21 cellular contexts compared by ENCODE assay signal in genomic region chr7:69790915-69791473, GRCh38.
DNase-seq lines count a peak whose midpoint lies in the region; TF ChIP-seq lines count a peak whose summit lies in the region.
"Had no signal": no experiment of that assay in that cellular context is flagged by ENCODE, and none has a peak within 500 bp of the region (broad histone marks: within the 10 kb centered on the region; RNA-seq: fewer than 3 reads in every experiment).

No MANE protein-coding gene starts in this region.

- no peak overlapping the region for H3K27ac ChIP-seq in breast epithelium
- H3K27ac ChIP-seq: gastrocnemius medialis, skin epidermis, stomach, tibial nerve had no signal

- no peak overlapping the region for H3K4me3 ChIP-seq in breast epithelium
- H3K4me3 ChIP-seq: gastrocnemius medialis, skin epidermis, stomach, tibial nerve had no signal

- intact Hi-C loops in breast epithelium (cut with DNase I; ENCODE audit: low total_unique reads), result no loop called here

- H3K4me1 ChIP-seq in breast epithelium, result no peaks in the 10 kb centered on the region

- DNase-seq in NCI-H1105 (lab: John Stamatoyannopoulos, UW) (peak; percentile 51), NCI-H2081 treated with DMSO at 0.1 percent for 48 hours (lab: John Stamatoyannopoulos, UW) (peak; percentile 80), SK-N-DZ (ENCODE audit: low spot score) (peak; percentile 60), pons (ENCODE audit: low spot score) (peak; percentile 81), NCI-H128 (lab: John Stamatoyannopoulos, UW; ENCODE audit: unreplicated experiment) (no peak), SW 1271 (lab: John Stamatoyannopoulos, UW) (no peak), breast epithelium (ENCODE audit: low spot score in 2 of 2) (no peak)
- DNase-seq: ACHN; activated CD4-positive, alpha-beta T cell treated with anti-CD3 and anti-CD28 coated beads, Interleukin-2, amount 10 ng/mL, durations not matched to agents 24 days and 14 days; activated T-cell treated with anti-CD3 and anti-CD28 coated beads, Interleukin-2, amount 50 U/mL, for 24 hours; gastrocnemius medialis; GDM1; mesenchymal stem cell; NCI-H1694; NCI-H446; SHP77; stomach; T1000 had no signal

- H3K9me3 ChIP-seq in breast epithelium, result no peaks in the 10 kb centered on the region
- H3K9me3 ChIP-seq: gastrocnemius medialis, stomach, tibial nerve had no signal

- no peak for TF ChIP-seq POLR2A in breast epithelium (IDR thresholded peaks at IDR 0.05)

- H3K36me3 ChIP-seq in breast epithelium, result no peaks in the 10 kb centered on the region
- H3K36me3 ChIP-seq: gastrocnemius medialis, stomach, tibial nerve had no signal

- no peaks in the 10 kb centered on the region for H3K27me3 ChIP-seq in breast epithelium
- H3K27me3 ChIP-seq: dorsolateral prefrontal cortex, gastrocnemius medialis, stomach, tibial nerve had no signal

- no peak for TF ChIP-seq CTCF in breast epithelium (IDR thresholded peaks at IDR 0.05)

Comparison
In these comparisons a context has a peak if more than half of its experiments do, and no peak if none do; other contexts are left out.
1. DNase-seq: peak in NCI-H1105 (single experiment), NCI-H2081 treated with DMSO at 0.1 percent for 48 hours (single experiment), SK-N-DZ (single experiment) and pons (single experiment); none in NCI-H128 (single experiment), SW 1271 (0 of 2) and breast epithelium (0 of 2).